35 cellular contexts compared by ENCODE assay signal in genomic region chr11:26324270-26324669, GRCh38. TPM values are rescaled to one million over a fixed set of nuclear protein-coding genes. Genes with fewer than 3 reads are reported as not detected.
"Had no signal": no experiment of that assay in that cellular context is flagged by ENCODE, and none has a peak within 500 bp of the region (broad histone marks: within the 10 kb centered on the region; RNA-seq: fewer than 3 reads in every experiment).

No MANE protein-coding gene starts in this region.

- H3K36me3 ChIP-seq: adrenal gland, brain microvascular endothelial cell, breast epithelium had no signal

- FAIRE-seq: astrocyte, TTC549 had no signal

- ATAC-seq: activated CD8-positive, alpha-beta T cell treated with anti-CD3 and anti-CD28 coated beads for 36 hours; activated naive CD4-positive, alpha-beta T cell treated with anti-CD3 and anti-CD28 coated beads, Interleukin-2, amount 50 U/mL, for 72 hours; activated T-cell treated with anti-CD3 and anti-CD28 coated beads, Interleukin-2, amount 50 U/mL, for 4 hours; activated T-cell treated with anti-CD3 and anti-CD28 coated beads, Interleukin-2, amount 50 U/mL, for 72 hours; activated T-helper 17 cell treated with anti-CD3 and anti-CD28 coated beads, Interleukin-2, amount 50 U/mL, for 72 hours; body of pancreas had no signal

- H3K4me3 ChIP-seq: adrenal gland, body of pancreas, breast epithelium had no signal

- H3K27me3 ChIP-seq: adrenal gland, body of pancreas, brain microvascular endothelial cell, breast epithelium had no signal

- H3K4me1 ChIP-seq: adrenal gland, breast epithelium had no signal

- H3K9me3 ChIP-seq: adrenal gland, body of pancreas, breast epithelium had no signal

- DNase-seq: activated B cell treated with CpG ODN at 0.5 μM for 24 hours; activated CD4-positive, alpha-beta memory T cell treated with anti-CD3 and anti-CD28 coated beads for 36 hours; activated CD4-positive, alpha-beta T cell treated with anti-CD3 and anti-CD28 coated beads for 4 hours; activated CD4-positive, alpha-beta T cell treated with anti-CD3 and anti-CD28 coated beads, Interleukin-2, amount 10 ng/mL, durations not matched to agents 24 days and 14 days; activated CD4-positive, alpha-beta T cell treated with anti-CD3 and anti-CD28 coated beads, Interleukin-2, amount 50 U/mL, for 1 hour; activated CD4-positive, alpha-beta T cell treated with anti-CD3 and anti-CD28 coated beads, Interleukin-2, amount 50 U/mL, for 4 hours; activated CD4-positive, CD25-positive, alpha-beta regulatory T cell treated with anti-CD3 and anti-CD28 coated beads, Interleukin-2, amount 50 U/mL, for 72 hours; activated CD8-positive, alpha-beta memory T cell treated with anti-CD3 and anti-CD28 coated beads, Interleukin-2, amount 50 U/mL, for 4 hours; activated CD8-positive, alpha-beta T cell treated with anti-CD3 and anti-CD28 coated beads for 36 hours; activated effector memory CD4-positive, alpha-beta T cell treated with anti-CD3 and anti-CD28 coated beads, Interleukin-2, amount 50 U/mL, for 16 hours; activated gamma-delta T cell treated with Interleukin-2 at 50 U/mL for 16 hours; activated naive CD4-positive, alpha-beta T cell; activated naive CD4-positive, alpha-beta T cell treated with anti-CD3 and anti-CD28 coated beads for 36 hours; activated naive CD4-positive, alpha-beta T cell treated with anti-CD3 and anti-CD28 coated beads, Interleukin-2, amount 50 U/mL, for 16 hours; activated naive CD8-positive, alpha-beta T cell treated with anti-CD3 and anti-CD28 coated beads for 36 hours; activated T-cell treated with anti-CD3 and anti-CD28 coated beads for 4 hours; activated T-cell treated with anti-CD3 and anti-CD28 coated beads, Interleukin-2, amount 50 U/mL, for 1 hour; activated T-cell treated with anti-CD3 and anti-CD28 coated beads, Interleukin-2, amount 50 U/mL, for 4 hours; activated T-cell treated with anti-CD3 and anti-CD28 coated beads, Interleukin-2, amount 50 U/mL, for 72 hours; adrenal gland; amniotic stem cell; aorta; body of pancreas; brain microvascular endothelial cell; central memory CD4-positive, alpha-beta T cell; T-helper 9 cell had no signal

- H3K27ac ChIP-seq: adrenal gland, body of pancreas, brain microvascular endothelial cell, breast epithelium, VCaP had no signal

RNA-seq across cellular contexts. Expression of gene ANO3, which starts 7.7 kb away (rescaled TPM):
- total RNA-seq: activated B cell treated with CpG ODN at 0.5 μM for 24 hours; activated CD4-positive, alpha-beta memory T cell treated with anti-CD3 and anti-CD28 coated beads for 36 hours; activated CD4-positive, alpha-beta T cell treated with anti-CD3 and anti-CD28 coated beads, Interleukin-2, amount 10 ng/mL, durations not matched to agents 24 days and 14 days; activated CD8-positive, alpha-beta memory T cell treated with anti-CD3 and anti-CD28 coated beads for 36 hours; activated CD8-positive, alpha-beta T cell treated with anti-CD3 and anti-CD28 coated beads for 36 hours; activated naive CD4-positive, alpha-beta T cell treated with anti-CD3 and anti-CD28 coated beads for 36 hours; activated naive CD4-positive, alpha-beta T cell treated with anti-CD3 and anti-CD28 coated beads, Interleukin-2, amount 50 U/mL, for 72 hours; activated naive CD8-positive, alpha-beta T cell treated with anti-CD3 and anti-CD28 coated beads for 36 hours; activated T-cell treated with anti-CD3 and anti-CD28 coated beads, Interleukin-2, amount 50 U/mL, for 4 hours; activated T-cell treated with anti-CD3 and anti-CD28 coated beads, Interleukin-2, amount 50 U/mL, for 72 hours; activated T-helper 1 cell treated with anti-CD3 and anti-CD28 coated beads, Interleukin-12 subunit alpha, Interleukin-12 subunit beta, Interleukin-2, Interleukin-4 antibody, amounts not matched to agents 30 ng/mL and 10 ng/mL and 1 ng/mL, durations not matched to agents 14 hours and 24 hours and 36 hours; activated T-helper 17 cell treated with anti-CD3 and anti-CD28 coated beads, Interleukin-2, amount 50 U/mL, for 72 hours; cardiac septum had no signal
